Comparison of ENCODE assay signal across 9 cellular contexts in genomic region chr3:114827495-114827894, GRCh38.
A peak's percentile ranks its signal among the peaks of the same experiment; 100 is the strongest.
DNase-seq lines count a peak whose midpoint lies in the region; ATAC-seq and TF ChIP-seq lines count a peak whose summit lies in the region.
"Had no signal": no experiment of that assay in that cellular context is flagged by ENCODE, and none has a peak within 500 bp of the region (broad histone marks: within the 10 kb centered on the region; RNA-seq: fewer than 3 reads in every experiment).

No MANE protein-coding gene starts in this region.

- H3K9me3 Mint-ChIP-seq in activated CD4-positive, alpha-beta T cell treated with anti-CD3 and anti-CD28 coated beads for 36 hours (ENCODE audit: low read depth): no peaks in the 10 kb centered on the region

- no peak overlapping the region for H3K27ac Mint-ChIP-seq in activated CD4-positive, alpha-beta T cell treated with anti-CD3 and anti-CD28 coated beads for 36 hours
- no peak overlapping the region for H3K27ac Mint-ChIP-seq in T-helper 17 cell

- H3K36me3 Mint-ChIP-seq in activated CD4-positive, alpha-beta T cell treated with anti-CD3 and anti-CD28 coated beads for 36 hours (ENCODE audit: low read depth): no peaks in the 10 kb centered on the region
- H3K36me3 Mint-ChIP-seq in T-helper 17 cell (ENCODE audit: low read depth): no peaks in the 10 kb centered on the region

- TF ChIP-seq POLR2A in gastrocnemius medialis (IDR thresholded peaks at IDR 0.05): no peak

- H3K4me1 Mint-ChIP-seq in activated CD4-positive, alpha-beta T cell treated with anti-CD3 and anti-CD28 coated beads for 36 hours: peaks cover 5% of the 10 kb centered on the region
- no peaks in the 10 kb centered on the region for H3K4me1 Mint-ChIP-seq in T-helper 17 cell

- POLR2A ChIA-PET in activated CD4-positive, alpha-beta T cell treated with anti-CD3 and anti-CD28 coated beads for 36 hours (lab: Charles Lee): interaction anchor here (0.7 kb wide), 1 partner anchor 213 kb away, joined by 3 read pairs; no protein-coding TSS in a partner anchor

- H3K9me3 ChIP-seq in T-helper 17 cell (ENCODE audit: control insufficient read depth, low read length, poor library complexity, severe bottlenecking): no peaks in the 10 kb centered on the region
- H3K9me3 ChIP-seq in gastrocnemius medialis: no peaks in the 10 kb centered on the region
- H3K9me3 ChIP-seq: BLaER1 treated with 17β-estradiol and CSF1 and Interleukin-3, amounts not matched to agents 10 nM and 100 nM had no signal

- peak; percentile 12 for DNase-seq in activated CD4-positive, alpha-beta T cell treated with anti-CD3 and anti-CD28 coated beads for 36 hours
- DNase-seq in activated CD4-positive, alpha-beta T cell treated with anti-CD3 and anti-CD28 coated beads, Interleukin-2, amount 50 U/mL, for 4 hours: no peak
- DNase-seq in HFF-Myc (ENCODE audit: extremely low read depth, low read depth): no peak
- peak; percentile 51 for DNase-seq in NCI-H1694 (lab: John Stamatoyannopoulos, UW)
- no peak for DNase-seq in T-helper 17 cell
- peak; percentile 46 for DNase-seq in glomerular visceral epithelial cell (ENCODE audit: extremely low spot score)
- DNase-seq in gastrocnemius medialis: no peak
- no peak for DNase-seq in activated CD4-positive, alpha-beta T cell treated with anti-CD3 and anti-CD28 coated beads for 48 hours

- peaks cover 2 to 47% of the 10 kb centered on the region in 2 donors for H3K4me1 ChIP-seq in gastrocnemius medialis
- H3K4me1 ChIP-seq: BLaER1 treated with 17β-estradiol and CSF1 and Interleukin-3, amounts not matched to agents 10 nM and 100 nM had no signal

- no peaks in the 10 kb centered on the region for H3K27me3 ChIP-seq in gastrocnemius medialis
- H3K27me3 ChIP-seq: BLaER1 treated with 17β-estradiol and CSF1 and Interleukin-3, amounts not matched to agents 10 nM and 100 nM had no signal

- in situ Hi-C loops in gastrocnemius medialis (cut with MboI; ENCODE audit: low sequenced_read_pairs in 4 of 4): loop anchor here in 3 of 4 donors (5.0 to 25.0 kb wide), 5 partner anchors 260 to 860 kb away; no protein-coding TSS in a partner anchor

- no peaks in the 10 kb centered on the region for H3K27me3 Mint-ChIP-seq in activated CD4-positive, alpha-beta T cell treated with anti-CD3 and anti-CD28 coated beads for 36 hours
- H3K27me3 Mint-ChIP-seq in T-helper 17 cell: no peaks in the 10 kb centered on the region

- no peak overlapping the region for H3K4me3 Mint-ChIP-seq in activated CD4-positive, alpha-beta T cell treated with anti-CD3 and anti-CD28 coated beads for 36 hours
- no peak overlapping the region for H3K4me3 Mint-ChIP-seq in T-helper 17 cell

- no peak overlapping the region for H3K4me3 ChIP-seq in HFF-Myc (replicated peaks; ENCODE audit: low read depth, low read length)
- no peak overlapping the region for H3K4me3 ChIP-seq in gastrocnemius medialis
- H3K4me3 ChIP-seq: BLaER1 treated with 17β-estradiol and CSF1 and Interleukin-3, amounts not matched to agents 10 nM and 100 nM had no signal

- TF ChIP-seq CTCF in HFF-Myc (IDR thresholded peaks at IDR 0.05; ENCODE audit: low read depth, low read length, missing control alignments) (peak; percentile 66), gastrocnemius medialis (IDR thresholded peaks at IDR 0.05 in 4 of 5, conservative IDR thresholded peaks at IDR 0.05 in 1 of 5) (peak; percentile 41 to 66 (median 57))

- intact Hi-C loops in activated CD4-positive, alpha-beta T cell treated with anti-CD3 and anti-CD28 coated beads for 36 hours (cut with DNase I, micrococcal nuclease): loop anchor here (1.0 to 10.0 kb wide), 7 partner anchors 265 to 991 kb away; no protein-coding TSS in a partner anchor
- intact Hi-C loops in gastrocnemius medialis (cut with DNase I; ENCODE audit: low total_unique reads): loop anchor here (2.0 kb wide), 1 partner anchor 341 kb away; no protein-coding TSS in a partner anchor

- no peaks in the 10 kb centered on the region for H3K36me3 ChIP-seq in gastrocnemius medialis
- H3K36me3 ChIP-seq: BLaER1 treated with 17β-estradiol and CSF1 and Interleukin-3, amounts not matched to agents 10 nM and 100 nM had no signal

- peak; percentile 63 for ATAC-seq in activated CD4-positive, alpha-beta T cell treated with anti-CD3 and anti-CD28 coated beads for 36 hours
- ATAC-seq in T-helper 17 cell (peak; percentile 30), gastrocnemius medialis (peak; percentile 44 to 68)

- CTCF ChIA-PET in activated CD4-positive, alpha-beta T cell treated with anti-CD3 and anti-CD28 coated beads for 36 hours (lab: Charles Lee): interaction anchor here (0.6 to 1.1 kb wide), 10 partner anchors 13 to 990 kb away, joined by 3 to 4 read pairs (median 3); no protein-coding TSS in a partner anchor

- H3K27ac ChIP-seq in gastrocnemius medialis: no peak overlapping the region
- H3K27ac ChIP-seq: BLaER1 treated with 17β-estradiol and CSF1 and Interleukin-3, amounts not matched to agents 10 nM and 100 nM had no signal

Comparison
In these comparisons a context has a peak if more than half of its experiments do, and no peak if none do; other contexts are left out.
1. DNase-seq: peak in activated CD4-positive, alpha-beta T cell treated with anti-CD3 and anti-CD28 coated beads for 36 hours (single experiment), NCI-H1694 (single experiment) and glomerular visceral epithelial cell (single experiment); none in activated CD4-positive, alpha-beta T cell treated with anti-CD3 and anti-CD28 coated beads, Interleukin-2, amount 50 U/mL, for 4 hours (0 of 2), HFF-Myc (single experiment), T-helper 17 cell (0 of 3), gastrocnemius medialis (0 of 2) and activated CD4-positive, alpha-beta T cell treated with anti-CD3 and anti-CD28 coated beads for 48 hours (single experiment).
2. Peak in every context shown above with its lines, with median percentiles within 50 percentile points of each other: ATAC-seq.